23 cellular contexts compared by ENCODE assay signal in genomic region chr7:70135656-70136055, GRCh38.
"Had no signal": no experiment of that assay in that cellular context is flagged by ENCODE, and none has a peak within 500 bp of the region (broad histone marks: within the 10 kb centered on the region; RNA-seq: fewer than 3 reads in every experiment).

No MANE protein-coding gene starts in this region.

- DNase-seq: activated B cell treated with CpG ODN at 0.5 μM for 24 hours; activated CD4-positive, alpha-beta T cell treated with anti-CD3 and anti-CD28 coated beads, Interleukin-2, amount 50 U/mL, for 1 hour; activated CD8-positive, alpha-beta T cell treated with anti-CD3 and anti-CD28 coated beads for 36 hours; activated naive CD8-positive, alpha-beta T cell treated with anti-CD3 and anti-CD28 coated beads, Interleukin-2, amount 50 U/mL, for 24 hours; activated T-cell treated with anti-CD3 and anti-CD28 coated beads, Interleukin-2, amount 50 U/mL, for 4 hours; colonic mucosa; effector CD8-positive, alpha-beta T cell; esophagus squamous epithelium; foreskin melanocyte; immature natural killer cell; naive thymus-derived CD4-positive, alpha-beta T cell; nucleus accumbens; right cardiac atrium; stimulated activated CD4-positive, alpha-beta T cell treated with anti-CD3 and anti-CD28 coated beads, Interleukin-2, amount 100 ng/mL, for 48 hours; stimulated activated naive CD8-positive, alpha-beta T cell treated with anti-CD3 and anti-CD28 coated beads, Interleukin-15, Interleukin-2, amounts not matched to agents 100 U/mL and 50 U/mL, for 24 hours; T-helper 1 cell; uterus had no signal

- H3K4me3 Mint-ChIP-seq: activated B cell treated with CpG ODN at 0.5 μM for 24 hours; activated CD8-positive, alpha-beta T cell treated with anti-CD3 and anti-CD28 coated beads for 36 hours; activated naive CD4-positive, alpha-beta T cell treated with anti-CD3 and anti-CD28 coated beads, Interleukin-2, amount 50 U/mL, for 24 hours; activated naive CD8-positive, alpha-beta T cell treated with anti-CD3 and anti-CD28 coated beads, Interleukin-2, amount 50 U/mL, for 24 hours; activated T-cell treated with anti-CD3 and anti-CD28 coated beads, Interleukin-2, amount 50 U/mL, for 4 hours; activated T-helper 17 cell treated with anti-CD3 and anti-CD28 coated beads, Interleukin-2, amount 50 U/mL, for 72 hours; central memory CD8-positive, alpha-beta T cell; immature natural killer cell; mesothelial cell of epicardium; naive thymus-derived CD4-positive, alpha-beta T cell; T-helper 2 cell treated with Interferon-gamma antibody and Interleukin-4, amounts not matched to agents 5 μg/mL and 100 μg/mL, for 36 hours; type B pancreatic cell had no signal

- H3K27me3 Mint-ChIP-seq: activated B cell treated with CpG ODN at 0.5 μM for 24 hours; activated CD8-positive, alpha-beta T cell treated with anti-CD3 and anti-CD28 coated beads for 36 hours; activated naive CD4-positive, alpha-beta T cell treated with anti-CD3 and anti-CD28 coated beads, Interleukin-2, amount 50 U/mL, for 24 hours; activated naive CD8-positive, alpha-beta T cell treated with anti-CD3 and anti-CD28 coated beads, Interleukin-2, amount 50 U/mL, for 24 hours; activated T-helper 17 cell treated with anti-CD3 and anti-CD28 coated beads, Interleukin-2, amount 50 U/mL, for 72 hours; naive thymus-derived CD4-positive, alpha-beta T cell; type B pancreatic cell had no signal

- H3K9me3 Mint-ChIP-seq: activated B cell treated with CpG ODN at 0.5 μM for 24 hours; activated CD8-positive, alpha-beta T cell treated with anti-CD3 and anti-CD28 coated beads for 36 hours; activated naive CD4-positive, alpha-beta T cell treated with anti-CD3 and anti-CD28 coated beads, Interleukin-2, amount 50 U/mL, for 24 hours; activated naive CD8-positive, alpha-beta T cell treated with anti-CD3 and anti-CD28 coated beads, Interleukin-2, amount 50 U/mL, for 24 hours; activated T-cell treated with anti-CD3 and anti-CD28 coated beads, Interleukin-2, amount 50 U/mL, for 4 hours; activated T-helper 17 cell treated with anti-CD3 and anti-CD28 coated beads, Interleukin-2, amount 50 U/mL, for 72 hours; central memory CD8-positive, alpha-beta T cell; immature natural killer cell; mesothelial cell of epicardium; T-helper 2 cell treated with Interferon-gamma antibody and Interleukin-4, amounts not matched to agents 5 μg/mL and 100 μg/mL, for 36 hours; type B pancreatic cell had no signal

- H3K36me3 Mint-ChIP-seq: activated naive CD4-positive, alpha-beta T cell treated with anti-CD3 and anti-CD28 coated beads, Interleukin-2, amount 50 U/mL, for 24 hours; immature natural killer cell; mesothelial cell of epicardium; naive thymus-derived CD4-positive, alpha-beta T cell had no signal

- H3K4me1 Mint-ChIP-seq: activated B cell treated with CpG ODN at 0.5 μM for 24 hours; activated naive CD4-positive, alpha-beta T cell treated with anti-CD3 and anti-CD28 coated beads, Interleukin-2, amount 50 U/mL, for 24 hours; activated naive CD8-positive, alpha-beta T cell treated with anti-CD3 and anti-CD28 coated beads, Interleukin-2, amount 50 U/mL, for 24 hours; activated T-helper 17 cell treated with anti-CD3 and anti-CD28 coated beads, Interleukin-2, amount 50 U/mL, for 72 hours; central memory CD8-positive, alpha-beta T cell; immature natural killer cell; naive thymus-derived CD4-positive, alpha-beta T cell had no signal

- ATAC-seq: activated CD8-positive, alpha-beta T cell treated with anti-CD3 and anti-CD28 coated beads for 36 hours; activated naive CD8-positive, alpha-beta T cell treated with anti-CD3 and anti-CD28 coated beads, Interleukin-2, amount 50 U/mL, for 24 hours; activated T-cell treated with anti-CD3 and anti-CD28 coated beads, Interleukin-2, amount 50 U/mL, for 4 hours; activated T-helper 17 cell treated with anti-CD3 and anti-CD28 coated beads, Interleukin-2, amount 50 U/mL, for 72 hours; naive thymus-derived CD4-positive, alpha-beta T cell; right cardiac atrium; stimulated activated naive CD8-positive, alpha-beta T cell treated with anti-CD3 and anti-CD28 coated beads, Interleukin-15, Interleukin-2, amounts not matched to agents 100 U/mL and 50 U/mL, for 24 hours had no signal

- H3K27ac Mint-ChIP-seq: activated B cell treated with CpG ODN at 0.5 μM for 24 hours; activated CD8-positive, alpha-beta T cell treated with anti-CD3 and anti-CD28 coated beads for 36 hours; activated naive CD4-positive, alpha-beta T cell treated with anti-CD3 and anti-CD28 coated beads, Interleukin-2, amount 50 U/mL, for 24 hours; activated naive CD8-positive, alpha-beta T cell treated with anti-CD3 and anti-CD28 coated beads, Interleukin-2, amount 50 U/mL, for 24 hours; activated T-helper 17 cell treated with anti-CD3 and anti-CD28 coated beads, Interleukin-2, amount 50 U/mL, for 72 hours; immature natural killer cell; mesothelial cell of epicardium; naive thymus-derived CD4-positive, alpha-beta T cell; T-helper 2 cell treated with Interferon-gamma antibody and Interleukin-4, amounts not matched to agents 5 μg/mL and 100 μg/mL, for 36 hours; type B pancreatic cell had no signal
